ENCODE assay signal across 1 cellular context in the genomic region with DNA sequence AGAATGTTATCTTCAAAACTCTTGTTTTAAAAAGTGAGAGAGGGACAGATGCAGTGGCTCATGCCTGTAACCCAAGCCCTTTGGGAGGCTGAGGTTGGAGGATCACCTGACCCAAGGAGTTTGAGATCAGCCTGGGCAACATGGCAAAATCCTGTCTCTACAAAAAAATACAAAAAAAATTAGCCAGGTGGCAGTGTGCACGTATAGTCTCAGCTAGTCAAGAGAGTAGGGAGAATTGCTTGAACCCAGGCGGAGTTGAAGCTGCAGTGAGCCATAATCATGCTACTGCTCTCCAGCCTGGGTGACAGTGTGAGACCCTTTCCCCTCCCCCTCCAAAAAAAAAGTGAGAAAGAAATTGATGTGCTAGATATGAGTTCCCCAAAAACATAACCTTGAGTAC.
TF ChIP-seq lines count a peak whose summit lies in the region.

No MANE protein-coding gene starts in this region.

TF ChIP-seq in HCT116, 20 proteins besides CTCF, POLR2A, EP300 and RAD21 (continued from another document):
- TF ChIP-seq, protein P1, sequence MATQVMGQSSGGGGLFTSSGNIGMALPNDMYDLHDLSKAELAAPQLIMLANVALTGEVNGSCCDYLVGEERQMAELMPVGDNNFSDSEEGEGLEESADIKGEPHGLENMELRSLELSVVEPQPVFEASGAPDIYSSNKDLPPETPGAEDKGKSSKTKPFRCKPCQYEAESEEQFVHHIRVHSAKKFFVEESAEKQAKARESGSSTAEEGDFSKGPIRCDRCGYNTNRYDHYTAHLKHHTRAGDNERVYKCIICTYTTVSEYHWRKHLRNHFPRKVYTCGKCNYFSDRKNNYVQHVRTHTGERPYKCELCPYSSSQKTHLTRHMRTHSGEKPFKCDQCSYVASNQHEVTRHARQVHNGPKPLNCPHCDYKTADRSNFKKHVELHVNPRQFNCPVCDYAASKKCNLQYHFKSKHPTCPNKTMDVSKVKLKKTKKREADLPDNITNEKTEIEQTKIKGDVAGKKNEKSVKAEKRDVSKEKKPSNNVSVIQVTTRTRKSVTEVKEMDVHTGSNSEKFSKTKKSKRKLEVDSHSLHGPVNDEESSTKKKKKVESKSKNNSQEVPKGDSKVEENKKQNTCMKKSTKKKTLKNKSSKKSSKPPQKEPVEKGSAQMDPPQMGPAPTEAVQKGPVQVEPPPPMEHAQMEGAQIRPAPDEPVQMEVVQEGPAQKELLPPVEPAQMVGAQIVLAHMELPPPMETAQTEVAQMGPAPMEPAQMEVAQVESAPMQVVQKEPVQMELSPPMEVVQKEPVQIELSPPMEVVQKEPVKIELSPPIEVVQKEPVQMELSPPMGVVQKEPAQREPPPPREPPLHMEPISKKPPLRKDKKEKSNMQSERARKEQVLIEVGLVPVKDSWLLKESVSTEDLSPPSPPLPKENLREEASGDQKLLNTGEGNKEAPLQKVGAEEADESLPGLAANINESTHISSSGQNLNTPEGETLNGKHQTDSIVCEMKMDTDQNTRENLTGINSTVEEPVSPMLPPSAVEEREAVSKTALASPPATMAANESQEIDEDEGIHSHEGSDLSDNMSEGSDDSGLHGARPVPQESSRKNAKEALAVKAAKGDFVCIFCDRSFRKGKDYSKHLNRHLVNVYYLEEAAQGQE (IDR thresholded peaks at IDR 0.05; ENCODE audit: low read depth): no peak
- TF ChIP-seq SP1 (IDR thresholded peaks at IDR 0.05; ENCODE audit: low read depth): no peak
- no peak for TF ChIP-seq FOSL1 (IDR thresholded peaks at IDR 0.05; ENCODE audit: low read depth)
- no peak for TF ChIP-seq ELF1 (IDR thresholded peaks at IDR 0.05; ENCODE audit: borderline replicate concordance, low read depth)
- no peak for TF ChIP-seq EZH2phosphoT487 (IDR thresholded peaks at IDR 0.05; ENCODE audit: borderline replicate concordance)
